21 cellular contexts compared by ENCODE assay signal in genomic region chrX:120301497-120301896, GRCh38. TPM values are rescaled to one million over a fixed set of nuclear protein-coding genes. Genes with fewer than 3 reads are reported as not detected.
DNase-seq lines count a peak whose midpoint lies in the region; ATAC-seq and TF ChIP-seq lines count a peak whose summit lies in the region.
"Had no signal": no experiment of that assay in that cellular context is flagged by ENCODE, and none has a peak within 500 bp of the region (broad histone marks: within the 10 kb centered on the region; RNA-seq: fewer than 3 reads in every experiment).

No MANE protein-coding gene starts in this region.

- H3K36me3 Mint-ChIP-seq in naive thymus-derived CD8-positive, alpha-beta T cell = no peaks in the 10 kb centered on the region
- H3K36me3 Mint-ChIP-seq: CD8-positive, alpha-beta T cell had no signal

- H2AFZ ChIP-seq in MM.1S (ENCODE audit: low read length) = no peak overlapping the region
- H2AFZ ChIP-seq: PC-9 had no signal

- H3K9me3 ChIP-seq in BLaER1 (no peaks in the 10 kb centered on the region), DOHH2 (ENCODE audit: control insufficient read depth, insufficient read depth, low read length) (no peaks in the 10 kb centered on the region), MM.1S (replicated peaks; ENCODE audit: insufficient read depth, low read length) (no peaks in the 10 kb centered on the region), SK-N-MC (ENCODE audit: low read depth, low read length) (no peaks in the 10 kb centered on the region)
- H3K9me3 ChIP-seq: SJSA1 had no signal

- H3K36me3 ChIP-seq in BLaER1 (no peaks in the 10 kb centered on the region), DOHH2 (ENCODE audit: control insufficient read depth, low read length) (no peaks in the 10 kb centered on the region), MM.1S (replicated peaks; ENCODE audit: insufficient read depth, low read length) (no peaks in the 10 kb centered on the region), SK-N-MC (ENCODE audit: insufficient read depth, low read length) (no peaks in the 10 kb centered on the region)
- H3K36me3 ChIP-seq: SJSA1 had no signal

- DNase-seq in MM.1S = no peak
- no peak for DNase-seq in SK-N-MC (ENCODE audit: low read depth, low spot score)
- no peak for DNase-seq in NCI-H2227 treated with DMSO at 0.1 percent for 48 hours (lab: John Stamatoyannopoulos, UW)
- DNase-seq in stimulated activated naive CD4-positive, alpha-beta T cell (lab: John Stamatoyannopoulos, UW) = no peak
- DNase-seq in naive thymus-derived CD8-positive, alpha-beta T cell = no peak
- no peak for DNase-seq in COLO668 (lab: John Stamatoyannopoulos, UW; ENCODE audit: unreplicated experiment)
- DNase-seq: C1 segment of cervical spinal cord; CD8-positive, alpha-beta T cell; KBM-7; NCI-H1436 treated with DMSO at 0.1 percent for 48 hours; NCI-H187 treated with DMSO at 0.1 percent for 48 hours; NCI-H446 treated with DMSO at 0.1 percent for 48 hours; NCI-H526; NCI-H82; PC-9; Right ventricle myocardium superior; T-helper 9 cell had no signal

- H3K27me3 ChIP-seq in BLaER1 (peaks cover 7% of the 10 kb centered on the region), DOHH2 (ENCODE audit: control insufficient read depth, low read length) (no peaks in the 10 kb centered on the region), MM.1S (replicated peaks; ENCODE audit: insufficient read depth, low read length) (no peaks in the 10 kb centered on the region)
- H3K27me3 ChIP-seq: SJSA1 had no signal

- no peak for ATAC-seq in naive thymus-derived CD8-positive, alpha-beta T cell
- ATAC-seq: CD8-positive, alpha-beta T cell had no signal

- H3K27ac ChIP-seq in BLaER1 (no peak overlapping the region), DOHH2 (ENCODE audit: low read depth, low read length) (peak overlapping the region; percentile 47; the same call in 1 of the 2 replicates), MM.1S (ENCODE audit: low read length) (peak overlapping the region; percentile 98), SK-N-MC (peak overlapping the region; percentile 77; the same call in 1 of the 2 replicates)
- H3K27ac ChIP-seq: PC-9, SJSA1 had no signal

- H3K4me1 ChIP-seq in BLaER1 (peaks cover 43% of the 10 kb centered on the region), DOHH2 (ENCODE audit: control insufficient read depth, low read length) (peaks cover 51% of the 10 kb centered on the region), MM.1S (ENCODE audit: low read length) (peaks cover 41% of the 10 kb centered on the region)
- H3K4me1 ChIP-seq: SJSA1 had no signal

- TF ChIP-seq CTCF in DOHH2 (IDR thresholded peaks at IDR 0.05; ENCODE audit: low read depth, low read length, poor library complexity, severe bottlenecking) (no peak), MM.1S (IDR thresholded peaks at IDR 0.05; ENCODE audit: low read length) (no peak)

- H3K27me3 Mint-ChIP-seq in naive thymus-derived CD8-positive, alpha-beta T cell = peaks cover 0 to 3% (median 0%) of the 10 kb centered on the region in 5 donors

- no peak overlapping the region for H3K27ac Mint-ChIP-seq in naive thymus-derived CD8-positive, alpha-beta T cell
- H3K27ac Mint-ChIP-seq: CD8-positive, alpha-beta T cell had no signal

- H3K4me2 ChIP-seq in BLaER1 (peak overlapping the region; percentile 80), DOHH2 (ENCODE audit: low read length) (peak overlapping the region; percentile 65), MM.1S (ENCODE audit: low read depth, low read length) (peak overlapping the region; percentile 90)
- H3K4me2 ChIP-seq: PC-9 had no signal

- H3K4me3 ChIP-seq in BLaER1 (no peak overlapping the region), DOHH2 (ENCODE audit: low read length) (peak overlapping the region; percentile 56; the same call in 1 of the 2 replicates), MM.1S (ENCODE audit: low read length) (peak overlapping the region; percentile 53), SK-N-MC (no peak overlapping the region)
- H3K4me3 ChIP-seq: PC-9, SJSA1 had no signal

- H3K9ac ChIP-seq in BLaER1 (no peak overlapping the region), MM.1S (ENCODE audit: low read length) (peak overlapping the region; percentile 87), SK-N-MC (ENCODE audit: insufficient read length) (no peak overlapping the region)

- H3K9me2 ChIP-seq in DOHH2 (replicated peaks; ENCODE audit: control insufficient read depth, low read length) = no peaks in the 10 kb centered on the region
- H3K9me2 ChIP-seq in MM.1S (replicated peaks; ENCODE audit: insufficient read depth, low read length) = no peaks in the 10 kb centered on the region

- peaks cover 3 to 27% (median 14%) of the 10 kb centered on the region in 4 donors for H3K4me1 Mint-ChIP-seq in naive thymus-derived CD8-positive, alpha-beta T cell

- H4K20me1 ChIP-seq in BLaER1 (no peaks in the 10 kb centered on the region), DOHH2 (ENCODE audit: control insufficient read depth, insufficient read depth, low read depth, low read length) (no peaks in the 10 kb centered on the region), MM.1S (ENCODE audit: insufficient read depth, low read length) (no peaks in the 10 kb centered on the region)

- H3K79me2 ChIP-seq in DOHH2 (ENCODE audit: control insufficient read depth, low read length) (no peaks in the 10 kb centered on the region), MM.1S (ENCODE audit: low read length) (peaks cover 10% of the 10 kb centered on the region)

- H3K9me3 Mint-ChIP-seq in naive thymus-derived CD8-positive, alpha-beta T cell = no peaks in the 10 kb centered on the region
- H3K9me3 Mint-ChIP-seq: CD8-positive, alpha-beta T cell had no signal

- no peak overlapping the region for H3K4me3 Mint-ChIP-seq in naive thymus-derived CD8-positive, alpha-beta T cell
- H3K4me3 Mint-ChIP-seq: CD8-positive, alpha-beta T cell had no signal

- H3F3A ChIP-seq in DOHH2 (ENCODE audit: control insufficient read depth, insufficient read depth) = no peaks in the 10 kb centered on the region
- H3F3A ChIP-seq in MM.1S (ENCODE audit: insufficient read depth, low read length) = peaks cover 26% of the 10 kb centered on the region

- POLR2A ChIA-PET in naive thymus-derived CD8-positive, alpha-beta T cell (lab: Charles Lee) = interaction anchor here (0.8 to 1.5 kb wide), 2 partner anchors 20 to 51 kb away, joined by 3 to 6 read pairs; partner anchors contain the start of gene ZBTB33

RNA-seq across cellular contexts. Expression of gene TMEM255A, which starts 9.8 kb away (rescaled TPM):
- total RNA-seq in naive thymus-derived CD8-positive, alpha-beta T cell = under 1 TPM in 1 of 2 experiments, not detected in 1; 0.23 TPM
- polyA plus RNA-seq in naive thymus-derived CD8-positive, alpha-beta T cell = under 1 TPM in 2 of 3 donors, not detected in 1; 0.73 to 0.95 TPM
- total RNA-seq: CD8-positive, alpha-beta T cell; T-helper 1 cell treated with Interleukin-12 subunit alpha and Interleukin-12 subunit beta and Interleukin-4 antibody, amounts not matched to agents 30 ng/mL and 1 ng/mL, for 36 hours had no signal

RNA-seq across cellular contexts. Expression of gene ZBTB33, which starts 50.9 kb away (rescaled TPM):
- 10 to 100 TPM; 32.4 to 34.4 TPM for total RNA-seq in naive thymus-derived CD8-positive, alpha-beta T cell
- polyA plus RNA-seq in naive thymus-derived CD8-positive, alpha-beta T cell = 10 to 100 TPM in 2 of 3 donors, 1 to 10 TPM in 1; 9.6 to 14.3 (median 13.6) TPM

Comparison
In these comparisons a context has a peak if more than half of its experiments do, and no peak if none do; other contexts are left out.
1. H3K4me3 ChIP-seq: peak in DOHH2 (single experiment) and MM.1S (single experiment); none in BLaER1 (single experiment) and SK-N-MC (single experiment).
2. Peak in every context shown above with its lines, with median percentiles within 50 percentile points of each other: H3K4me2 ChIP-seq.